Comparison of ENCODE assay signal across 8 cellular contexts in genomic region chr2:28751956-28752607, GRCh38. TPM values are rescaled to one million over a fixed set of nuclear protein-coding genes. Genes with fewer than 3 reads are reported as not detected.
DNase-seq lines count a peak whose midpoint lies in the region; ATAC-seq, FAIRE-seq and TF ChIP-seq lines count a peak whose summit lies in the region.

No MANE protein-coding gene starts in this region.

- CTCF ChIA-PET in Calu3 (lab: Charles Lee): interaction anchor here (0.6 to 4.0 kb wide), 8 partner anchors 89 to 1265 kb away, joined by 3 to 33 read pairs (median 4); no protein-coding TSS in a partner anchor

- DNase-seq in Calu3: no peak
- DNase-seq in GM19239 (ENCODE audit: insufficient read length, low spot score): peak; percentile 36
- peak in 2 of 3 donors; percentile 12 to 24 for DNase-seq in T-helper 17 cell
- no peak for DNase-seq in choroid plexus epithelial cell (ENCODE audit: low read depth)
- DNase-seq in lower leg skin (ENCODE audit: low spot score in 2 of 2): no peak
- peak; percentile 22 for DNase-seq in stimulated activated naive CD4-positive, alpha-beta T cell treated with Interleukin-2 at 50 U/mL for 16 hours (lab: John Stamatoyannopoulos, UW)
- no peak for DNase-seq in HT-29 (ENCODE audit: low spot score)

- FAIRE-seq in GM19239 (lab: Jason Lieb, UNC): no peak

- H3K4me3 Mint-ChIP-seq in Calu3 (ENCODE audit: low read depth, unreplicated experiment) (peak overlapping the region; percentile 93), T-helper 17 cell (peak overlapping the region; percentile 96)

- H3K9me3 ChIP-seq in T-helper 17 cell (ENCODE audit: control insufficient read depth, low read length, poor library complexity, severe bottlenecking): no peaks in the 10 kb centered on the region

- peak overlapping the region; percentile 97 for H3K27ac Mint-ChIP-seq in Calu3 (ENCODE audit: unreplicated experiment)
- peak overlapping the region; percentile 96 for H3K27ac Mint-ChIP-seq in T-helper 17 cell

- intact Hi-C loops in Calu3 (cut with micrococcal nuclease; ENCODE audit: unreplicated experiment): loop anchor here (2.0 kb wide), 1 partner anchor 89 kb away; no protein-coding TSS in a partner anchor
- intact Hi-C loops in lower leg skin (cut with DNase I; ENCODE audit: low total_unique reads): loop anchor here (2.0 to 10.0 kb wide), 2 partner anchors 157 to 185 kb away; no protein-coding TSS in a partner anchor

- no peak for TF ChIP-seq CTCF in Calu3 (IDR thresholded peaks at IDR 0.05; ENCODE audit: unreplicated experiment)
- no peak for TF ChIP-seq CTCF in choroid plexus epithelial cell (conservative IDR thresholded peaks at IDR 0.05; ENCODE audit: low read depth, low read length)
- no peak for TF ChIP-seq CTCF in lower leg skin (IDR thresholded peaks at IDR 0.05)

- peak; percentile 31 for ATAC-seq in HG03175 (IDR thresholded peaks at IDR 0.05; ENCODE audit: unreplicated experiment)
- peak; percentile 35 for ATAC-seq in T-helper 17 cell

- H3K4me3 ChIP-seq in choroid plexus epithelial cell (ENCODE audit: low read depth, low read length): peak overlapping the region; percentile 95
- H3K4me3 ChIP-seq in lower leg skin (ENCODE audit: low read depth, poor library complexity, severe bottlenecking): peak overlapping the region; percentile 99

- no peak for TF ChIP-seq POLR2A in lower leg skin (IDR thresholded peaks at IDR 0.05)

- WGBS in lower leg skin, 2 donors: 1% methylated on average over 41 to 42 of the region's 75 CpGs

- H3K36me3 Mint-ChIP-seq in Calu3 (ENCODE audit: insufficient read depth, unreplicated experiment): peaks cover 58% of the 10 kb centered on the region
- peaks cover 3% of the 10 kb centered on the region for H3K36me3 Mint-ChIP-seq in T-helper 17 cell (ENCODE audit: low read depth)

- no TSS peak for BruUV-seq in Calu3 (replicated peaks; lab: Mats Ljungman, UMichigan)

- H3K4me1 Mint-ChIP-seq in Calu3 (ENCODE audit: low read depth, unreplicated experiment) (peaks cover 46% of the 10 kb centered on the region), T-helper 17 cell (peaks cover 51% of the 10 kb centered on the region)

- H3K27me3 Mint-ChIP-seq in Calu3 (ENCODE audit: unreplicated experiment) (no peaks in the 10 kb centered on the region), T-helper 17 cell (no peaks in the 10 kb centered on the region)

- H3K9me3 Mint-ChIP-seq in Calu3 (ENCODE audit: low read depth, unreplicated experiment): no peaks in the 10 kb centered on the region

RNA-seq across cellular contexts. Expression of gene PPP1CB, which starts 0.5 kb away (rescaled TPM):
- total RNA-seq in Calu3 (2022) (218 and 235 TPM in 2 replicates), T-helper 17 cell (100 to 1,000 TPM; 309 to 313 TPM), lower leg skin (100 to 1,000 TPM in 3 of 4 donors, 10 to 100 TPM in 1; 99.9 to 151 (median 119) TPM)
- 52.9 and 60.7 TPM in 2 replicates for total RNA-seq in HT-29 (2014; rRNA removed; shearing (Covaris generic))

RNA-seq across cellular contexts. Expression of gene SPDYA, which starts 58.6 kb away (rescaled TPM):
- total RNA-seq in Calu3 (2022) (1.2 and 2.0 TPM in 2 replicates), T-helper 17 cell (10 to 100 TPM; 11.2 to 18.7 TPM), lower leg skin (under 1 TPM in 3 of 4 donors, not detected in 1; 0.42 to 0.95 (median 0.71) TPM)
- total RNA-seq in HT-29 (2014; rRNA removed; shearing (Covaris generic)): 0.46 and 1.1 TPM in 2 replicates

Comparison
In these comparisons a context has a peak if more than half of its experiments do, and no peak if none do; other contexts are left out.
1. DNase-seq: peak in GM19239 (single experiment), T-helper 17 cell (2 of 3) and stimulated activated naive CD4-positive, alpha-beta T cell treated with Interleukin-2 at 50 U/mL for 16 hours (single experiment); none in Calu3 (single experiment), choroid plexus epithelial cell (single experiment), lower leg skin (0 of 2) and HT-29 (single experiment).